In the genomic region with DNA sequence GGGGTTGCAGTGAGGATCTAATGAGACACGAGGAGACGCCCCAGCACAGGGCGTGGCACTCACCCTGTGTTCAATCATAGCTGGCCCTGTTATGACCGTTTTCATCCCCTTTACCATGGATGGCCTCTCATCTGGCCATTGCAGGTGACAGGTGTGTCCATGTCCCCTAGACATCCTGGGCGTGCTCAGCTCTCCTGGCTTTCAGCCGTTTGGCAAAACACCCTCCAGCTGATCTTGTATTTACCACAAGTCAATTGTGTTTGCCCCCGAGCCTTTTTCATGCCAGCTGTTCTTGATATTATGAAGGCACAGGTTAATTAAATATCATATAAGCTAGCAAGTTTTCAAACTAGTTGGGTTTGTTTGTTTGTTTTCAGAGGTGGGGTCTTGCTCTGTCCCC, we compare ENCODE assay signal across 10 cellular contexts.
DNase-seq lines count a peak whose midpoint lies in the region; ATAC-seq, FAIRE-seq and TF ChIP-seq lines count a peak whose summit lies in the region.
"Had no signal": no experiment of that assay in that cellular context is flagged by ENCODE, and none has a peak within 500 bp of the region (broad histone marks: within the 10 kb centered on the region; RNA-seq: fewer than 3 reads in every experiment).

No MANE protein-coding gene starts in this region.

- no peak for TF ChIP-seq CTCF in HepG2 (CRISPR knock-in tag; IDR thresholded peaks at IDR 0.05)

- FAIRE-seq in HepG2 (lab: Jason Lieb, UNC): no peak
- FAIRE-seq: endometrium, islet of Langerhans had no signal

- no peak overlapping the region for H3K23ac ChIP-seq in mesendoderm (ENCODE audit: low read length)

- no peaks in the 10 kb centered on the region for H4K20me1 ChIP-seq in GM23248 (ENCODE audit: insufficient read depth)
- no peaks in the 10 kb centered on the region for H4K20me1 ChIP-seq in HepG2 (ENCODE audit: insufficient read depth, low read length)

- TF ChIP-seq EP300 in HepG2 (IDR thresholded peaks at IDR 0.05; ENCODE audit: low read depth in 2 of 2, low read length in 2 of 2): no peak
- TF ChIP-seq EP300 in HepG2 (CRISPR knock-in tag; IDR thresholded peaks at IDR 0.05; ENCODE audit: borderline replicate concordance): no peak

- peaks cover 30% of the 10 kb centered on the region for H3F3A ChIP-seq in GM23248 (ENCODE audit: insufficient read depth)

- no peak for DNase-seq in GM23248
- DNase-seq in RPMI8226: peak; percentile 7
- DNase-seq in germinal center (ENCODE audit: low spot score): peak; percentile 1
- no peak for DNase-seq in mesendoderm
- no peak for DNase-seq in HepG2 (ENCODE audit: low spot score)

- H4K8ac ChIP-seq in mesendoderm (ENCODE audit: low read depth, low read length): no peak overlapping the region

- WGBS in GM23248 (ENCODE audit: low coverage in 1 of 2, low lambda C conversion rate in 2 of 2, missing lambda C conversion rate in 2 of 2), 2 experiments: 70 to 72% methylated on average over 7 of the region's 7 CpGs
- no CpG with 5 or more reads among the region's 7 CpGs for WGBS in mesendoderm (ENCODE audit: extremely low coverage, insufficient coverage, low lambda C conversion rate)
- 72% methylated on average over 7 of the region's 7 CpGs for WGBS in HepG2 (ENCODE audit: low lambda C conversion rate)

- POLR2A ChIA-PET in HepG2 (lab: Yijun Ruan, JAX): interaction anchor here (1.0 to 1.3 kb wide), 3 partner anchors 40 to 393 kb away, joined by 3 to 5 read pairs (median 3); no protein-coding TSS in a partner anchor

- H3K4me2 ChIP-seq in GM23248 (ENCODE audit: unreplicated experiment) (peak overlapping the region; percentile 67), mesendoderm (ENCODE audit: low read length) (no peak overlapping the region), HepG2 (ENCODE audit: low read depth, low read length) (no peak overlapping the region; the same call in 1 of the 2 replicates)

- H2AK5ac ChIP-seq in mesendoderm (ENCODE audit: low read length): no peak overlapping the region

- H2AFZ ChIP-seq in GM23248: no peak overlapping the region
- H2AFZ ChIP-seq in HepG2 (ENCODE audit: low read length): no peak overlapping the region

- no peak overlapping the region for H4K5ac ChIP-seq in mesendoderm (ENCODE audit: low read length)

- H3K9me3 ChIP-seq in GM23248 (ENCODE audit: low read depth) (no peaks in the 10 kb centered on the region), stomach smooth muscle (ENCODE audit: control insufficient read depth in 2 of 2, low read length in 2 of 2) (no peaks in the 10 kb centered on the region), HepG2 (ENCODE audit: low read length) (no peaks in the 10 kb centered on the region)
- H3K9me3 ChIP-seq: tibial nerve had no signal

- CTCF ChIA-PET in HepG2 (lab: Yijun Ruan, JAX; ENCODE audit: low intra/inter-chr PET ratio, low total read pairs): interaction anchor here (1.1 to 2.8 kb wide), 2 partner anchors 97 to 393 kb away, joined by 3 to 35 read pairs; partner anchors contain the start of gene CHST15

- H3K27me3 ChIP-seq in GM23248 (replicated peaks; ENCODE audit: insufficient read depth) (0 out of 2 replicates have a peak, but pooled peaks cover under 1% of the 10 kb centered on the region), stomach smooth muscle (ENCODE audit: control insufficient read depth in 1 of 2, insufficient read depth in 2 of 2, low read length in 2 of 2) (peaks cover 2% of the 10 kb centered on the region in 2 donors), mesendoderm (ENCODE audit: insufficient read depth, low read length, poor library complexity) (no peaks in the 10 kb centered on the region), HepG2 (ENCODE audit: control insufficient read depth in 1 of 2, insufficient read depth in 2 of 2, low read length in 2 of 2) (peaks cover 3 to 9% of the 10 kb centered on the region in 2 experiments; a peak in 3 of 5 replicates)

- 0 out of 2 replicates have a peak overlapping the region, but pooled peaks have one; percentile 26 for H3K9ac ChIP-seq in GM23248
- peak overlapping the region in 1 of 2 donors; percentile 18 for H3K9ac ChIP-seq in stomach smooth muscle (ENCODE audit: low read length in 2 of 2)
- no peak overlapping the region for H3K9ac ChIP-seq in mesendoderm (ENCODE audit: low read length)
- no peak overlapping the region for H3K9ac ChIP-seq in HepG2 (ENCODE audit: insufficient read depth, low read depth, low read length)

- intact Hi-C loops in HepG2 (cut with micrococcal nuclease; ENCODE audit: unreplicated experiment): loop anchor here (10.0 kb wide), 2 partner anchors 158 to 258 kb away; no protein-coding TSS in a partner anchor

- ATAC-seq in HepG2: no peak
- ATAC-seq in GM19455 (IDR thresholded peaks at IDR 0.05; ENCODE audit: unreplicated experiment): no peak

- BruUV-seq in HepG2 (replicated peaks; lab: Mats Ljungman, UMichigan): no TSS peak

- H2BK120ac ChIP-seq in mesendoderm (ENCODE audit: low read depth, low read length): no peak overlapping the region

- H3K4ac ChIP-seq in mesendoderm (ENCODE audit: low read depth, low read length): no peak overlapping the region

- H3K36me3 ChIP-seq in GM23248 (ENCODE audit: low read depth) (no peaks in the 10 kb centered on the region), stomach smooth muscle (ENCODE audit: control insufficient read depth in 2 of 2, insufficient read depth in 2 of 2, low read length in 2 of 2) (no peaks in the 10 kb centered on the region), mesendoderm (ENCODE audit: control insufficient read depth, insufficient read depth, low read length) (no peaks in the 10 kb centered on the region), HepG2 (replicated peaks in 1 of 2; ENCODE audit: control insufficient read depth in 1 of 2, insufficient read depth in 2 of 2, low read length in 2 of 2) (no peaks in the 10 kb centered on the region)
- H3K36me3 ChIP-seq: tibial nerve had no signal

- no peak for TF ChIP-seq POLR2A in HepG2 (IDR thresholded peaks at IDR 0.05; ENCODE audit: insufficient read depth in 1 of 2, low read depth in 2 of 2, low read length in 2 of 2)

- no peak overlapping the region for H2BK15ac ChIP-seq in mesendoderm (replicated peaks; ENCODE audit: low read depth)

- no peak overlapping the region for H3K56ac ChIP-seq in mesendoderm (ENCODE audit: low read length)

- no peak overlapping the region for H3K18ac ChIP-seq in mesendoderm (ENCODE audit: low read length)

- H3K4me3 ChIP-seq in GM23248: no peak overlapping the region
- H3K4me3 ChIP-seq in stomach smooth muscle (ENCODE audit: low read length in 2 of 2): no peak overlapping the region
- no peak overlapping the region for H3K4me3 ChIP-seq in mesendoderm (ENCODE audit: low read length)
- no peak overlapping the region for H3K4me3 ChIP-seq in HepG2 (replicated peaks in 1 of 3; ENCODE audit: insufficient read depth in 1 of 3, low read depth in 2 of 3, low read length in 3 of 3)
- H3K4me3 ChIP-seq: tibial nerve had no signal

- no peak overlapping the region for H2BK5ac ChIP-seq in mesendoderm (ENCODE audit: low read length)

- no peak for TF ChIP-seq RAD21 in HepG2 (CRISPR knock-in tag; IDR thresholded peaks at IDR 0.05)

- H3K79me1 ChIP-seq in mesendoderm (ENCODE audit: low read length): no peaks in the 10 kb centered on the region

- in situ Hi-C loops in GM23248 (cut with MboI): no loop called here
- in situ Hi-C loops in HepG2 (cut with HindIII; ENCODE audit: extremely low pct_ligation_motif_present, low pct_unique_long_range_greater_than_20kb): loop anchor here (5.0 to 25.0 kb wide), 3 partner anchors 96 to 391 kb away; partner anchors contain the start of gene CHST15

- H3K79me2 ChIP-seq in GM23248 (ENCODE audit: insufficient read depth) (no peaks in the 10 kb centered on the region), mesendoderm (ENCODE audit: control insufficient read depth, insufficient read depth, low read length) (no peaks in the 10 kb centered on the region), HepG2 (ENCODE audit: insufficient read depth, low read length) (no peaks in the 10 kb centered on the region)

- H3K9me2 ChIP-seq in GM23248 (ENCODE audit: insufficient read depth): no peaks in the 10 kb centered on the region

- H3K27ac ChIP-seq in GM23248: peak overlapping the region; percentile 66
- peak overlapping the region; percentile 55 for H3K27ac ChIP-seq in stomach smooth muscle (ENCODE audit: low read length)
- no peak overlapping the region for H3K27ac ChIP-seq in mesendoderm (ENCODE audit: low read depth, low read length)
- H3K27ac ChIP-seq in HepG2 (ENCODE audit: extremely low read length, insufficient read depth, low read length): no peak overlapping the region

- H3K4me1 ChIP-seq in GM23248 (ENCODE audit: insufficient read depth) (peaks cover 37% of the 10 kb centered on the region), stomach smooth muscle (ENCODE audit: control insufficient read depth, insufficient read depth, low read length) (peaks cover 37% of the 10 kb centered on the region), mesendoderm (ENCODE audit: control insufficient read depth, low read depth, low read length) (no peaks in the 10 kb centered on the region), HepG2 (ENCODE audit: insufficient read depth, low read length) (peaks cover 41% of the 10 kb centered on the region)

TF ChIP-seq in HepG2, 621 proteins besides CTCF, POLR2A, EP300 and RAD21 (continues in another document):
- TF ChIP-seq ARNTL (CRISPR knock-in tag; IDR thresholded peaks at IDR 0.05) (no peak), NFE2 (CRISPR knock-in tag; IDR thresholded peaks at IDR 0.05) (no peak), MED1 (CRISPR knock-in tag; IDR thresholded peaks at IDR 0.05) (no peak), U2AF2 (IDR thresholded peaks at IDR 0.05; ENCODE audit: low read depth, low read length) (no peak), ZFP41 (CRISPR knock-in tag; IDR thresholded peaks at IDR 0.05; ENCODE audit: borderline replicate concordance) (no peak)
- TF ChIP-seq, protein P1, sequence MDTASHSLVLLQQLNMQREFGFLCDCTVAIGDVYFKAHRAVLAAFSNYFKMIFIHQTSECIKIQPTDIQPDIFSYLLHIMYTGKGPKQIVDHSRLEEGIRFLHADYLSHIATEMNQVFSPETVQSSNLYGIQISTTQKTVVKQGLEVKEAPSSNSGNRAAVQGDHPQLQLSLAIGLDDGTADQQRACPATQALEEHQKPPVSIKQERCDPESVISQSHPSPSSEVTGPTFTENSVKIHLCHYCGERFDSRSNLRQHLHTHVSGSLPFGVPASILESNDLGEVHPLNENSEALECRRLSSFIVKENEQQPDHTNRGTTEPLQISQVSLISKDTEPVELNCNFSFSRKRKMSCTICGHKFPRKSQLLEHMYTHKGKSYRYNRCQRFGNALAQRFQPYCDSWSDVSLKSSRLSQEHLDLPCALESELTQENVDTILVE (CRISPR knock-in tag; IDR thresholded peaks at IDR 0.05): no peak
- TF ChIP-seq, protein P2, sequence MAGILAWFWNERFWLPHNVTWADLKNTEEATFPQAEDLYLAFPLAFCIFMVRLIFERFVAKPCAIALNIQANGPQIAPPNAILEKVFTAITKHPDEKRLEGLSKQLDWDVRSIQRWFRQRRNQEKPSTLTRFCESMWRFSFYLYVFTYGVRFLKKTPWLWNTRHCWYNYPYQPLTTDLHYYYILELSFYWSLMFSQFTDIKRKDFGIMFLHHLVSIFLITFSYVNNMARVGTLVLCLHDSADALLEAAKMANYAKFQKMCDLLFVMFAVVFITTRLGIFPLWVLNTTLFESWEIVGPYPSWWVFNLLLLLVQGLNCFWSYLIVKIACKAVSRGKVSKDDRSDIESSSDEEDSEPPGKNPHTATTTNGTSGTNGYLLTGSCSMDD (CRISPR knock-in tag; IDR thresholded peaks at IDR 0.05): no peak

Comparison
In these comparisons a context has a peak if more than half of its experiments do, and no peak if none do; other contexts are left out.
1. DNase-seq: peak in RPMI8226 (single experiment) and germinal center (single experiment); none in GM23248 (single experiment), mesendoderm (single experiment) and HepG2 (single experiment).
2. H3K27ac ChIP-seq: peak in GM23248 (single experiment) and stomach smooth muscle (single experiment); none in mesendoderm (single experiment) and HepG2 (single experiment).